Comparison of ENCODE assay signal across 18 cellular contexts in the genomic region with DNA sequence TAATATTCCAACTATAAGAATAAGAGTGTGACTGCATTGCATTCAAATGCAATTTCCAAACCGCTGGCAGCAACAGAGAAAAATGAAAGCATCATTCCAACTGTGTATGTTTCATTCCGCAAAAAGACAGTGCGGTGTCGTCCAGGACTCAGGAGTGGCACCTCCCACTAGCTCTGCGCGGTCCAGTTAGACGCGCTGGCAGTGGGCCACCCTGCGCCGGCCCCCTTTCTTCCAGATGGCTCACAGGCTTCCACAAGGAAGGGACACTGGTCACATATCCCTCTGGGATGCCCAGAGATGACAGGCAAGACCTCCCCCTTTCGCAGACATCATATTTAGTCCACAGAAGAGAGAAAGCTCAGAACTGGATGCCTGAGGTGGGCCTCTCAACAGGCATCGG. TPM values are rescaled to one million over a fixed set of nuclear protein-coding genes. Genes with fewer than 3 reads are reported as not detected.
A peak's percentile ranks its signal among the peaks of the same experiment; 100 is the strongest.
DNase-seq lines count a peak whose midpoint lies in the region; ATAC-seq and TF ChIP-seq lines count a peak whose summit lies in the region.
"Had no signal": no experiment of that assay in that cellular context is flagged by ENCODE, and none has a peak within 500 bp of the region (broad histone marks: within the 10 kb centered on the region; RNA-seq: fewer than 3 reads in every experiment).

No MANE protein-coding gene starts in this region.

- no peaks in the 10 kb centered on the region for H3K27me3 Mint-ChIP-seq in type B pancreatic cell
- H3K27me3 Mint-ChIP-seq in activated CD8-positive, alpha-beta memory T cell treated with anti-CD3 and anti-CD28 coated beads, Interleukin-2, amount 10 ng/mL, durations not matched to agents 7 days and 5 days = no peaks in the 10 kb centered on the region
- H3K27me3 Mint-ChIP-seq: B cell had no signal

- H3K9me3 Mint-ChIP-seq in type B pancreatic cell = no peaks in the 10 kb centered on the region
- no peaks in the 10 kb centered on the region for H3K9me3 Mint-ChIP-seq in activated CD8-positive, alpha-beta memory T cell treated with anti-CD3 and anti-CD28 coated beads, Interleukin-2, amount 10 ng/mL, durations not matched to agents 7 days and 5 days (ENCODE audit: low read depth)
- H3K9me3 Mint-ChIP-seq in activated naive CD4-positive, alpha-beta T cell treated with anti-CD3 and anti-CD28 coated beads, Interleukin-2, amount 50 U/mL, for 72 hours = no peaks in the 10 kb centered on the region
- H3K9me3 Mint-ChIP-seq: CD14-positive monocyte; CD8-positive, alpha-beta T cell; GM23338 had no signal

- TF ChIP-seq CTCF in heart right ventricle (IDR thresholded peaks at IDR 0.05) = no peak
- TF ChIP-seq CTCF in mucosa of descending colon (IDR thresholded peaks at IDR 0.05) = no peak
- no peak for TF ChIP-seq CTCF in type B pancreatic cell (conservative IDR thresholded peaks at IDR 0.05)

- no peak overlapping the region for H3K27ac Mint-ChIP-seq in type B pancreatic cell
- H3K27ac Mint-ChIP-seq in activated CD8-positive, alpha-beta memory T cell treated with anti-CD3 and anti-CD28 coated beads, Interleukin-2, amount 10 ng/mL, durations not matched to agents 7 days and 5 days = no peak overlapping the region
- H3K27ac Mint-ChIP-seq in activated naive CD4-positive, alpha-beta T cell treated with anti-CD3 and anti-CD28 coated beads, Interleukin-2, amount 50 U/mL, for 72 hours = no peak overlapping the region
- H3K27ac Mint-ChIP-seq: B cell; CD14-positive monocyte; CD8-positive, alpha-beta T cell; GM23338 had no signal

- CTCF ChIA-PET in activated CD8-positive, alpha-beta memory T cell treated with anti-CD3 and anti-CD28 coated beads, Interleukin-2, amount 10 ng/mL, durations not matched to agents 7 days and 5 days (lab: Charles Lee) = interaction anchor here (1.2 kb wide), 1 partner anchor 19 kb away, joined by 4 read pairs; no protein-coding TSS in a partner anchor

- H3K4me1 Mint-ChIP-seq in type B pancreatic cell (ENCODE audit: unreplicated experiment) = no peaks in the 10 kb centered on the region
- H3K4me1 Mint-ChIP-seq in activated CD8-positive, alpha-beta memory T cell treated with anti-CD3 and anti-CD28 coated beads, Interleukin-2, amount 10 ng/mL, durations not matched to agents 7 days and 5 days = no peaks in the 10 kb centered on the region
- H3K4me1 Mint-ChIP-seq: B cell, CD14-positive monocyte had no signal

- no peak overlapping the region for H3K4me3 ChIP-seq in heart right ventricle
- H3K4me3 ChIP-seq in SJCRH30 = no peak overlapping the region
- H3K4me3 ChIP-seq in mucosa of descending colon = no peak overlapping the region
- H3K4me3 ChIP-seq: GM23338 had no signal

- no peaks in the 10 kb centered on the region for H3K36me3 Mint-ChIP-seq in type B pancreatic cell
- H3K36me3 Mint-ChIP-seq in activated CD8-positive, alpha-beta memory T cell treated with anti-CD3 and anti-CD28 coated beads, Interleukin-2, amount 10 ng/mL, durations not matched to agents 7 days and 5 days = peaks cover 14% of the 10 kb centered on the region
- H3K36me3 Mint-ChIP-seq in activated naive CD4-positive, alpha-beta T cell treated with anti-CD3 and anti-CD28 coated beads, Interleukin-2, amount 50 U/mL, for 72 hours = peaks cover 0 to 8% of the 10 kb centered on the region in 2 donors

- H3K4me1 ChIP-seq in heart right ventricle = no peaks in the 10 kb centered on the region
- peaks cover 17% of the 10 kb centered on the region for H3K4me1 ChIP-seq in SJCRH30
- H3K4me1 ChIP-seq in mucosa of descending colon (ENCODE audit: low read depth) = no peaks in the 10 kb centered on the region

- H3K9me3 ChIP-seq in heart right ventricle (no peaks in the 10 kb centered on the region), SJCRH30 (replicated peaks) (no peaks in the 10 kb centered on the region), mucosa of descending colon (no peaks in the 10 kb centered on the region)

- 92 to 94% methylated on average over 12 of the region's 12 CpGs for WGBS in heart right ventricle, 2 donors

- DNase-seq in cardiac septum (ENCODE audit: low spot score) (peak; percentile 36), heart right ventricle (no peak), SJCRH30 (no peak), mucosa of descending colon (peak in 2 of 3 donors; percentile 7 to 22), type B pancreatic cell (ENCODE audit: extremely low spot score, unreplicated experiment) (no peak)
- no peak for DNase-seq in activated CD8-positive, alpha-beta memory T cell treated with anti-CD3 and anti-CD28 coated beads, Interleukin-2, amount 10 ng/mL, durations not matched to agents 7 days and 5 days
- no peak for DNase-seq in activated naive CD4-positive, alpha-beta T cell treated with anti-CD3 and anti-CD28 coated beads, Interleukin-2, amount 50 U/mL, for 72 hours (ENCODE audit: low spot score in 2 of 2)
- DNase-seq: ACHN; CD8-positive, alpha-beta T cell; COR-L47; DMS153; DMS79 treated with DMSO at 0.1 percent for 48 hours; EL; H7; IMR-90 had no signal

- H3K27ac ChIP-seq in heart right ventricle (no peak overlapping the region), SJCRH30 (peak overlapping the region; percentile 31)

- no peaks in the 10 kb centered on the region for H3K27me3 ChIP-seq in heart right ventricle
- H3K27me3 ChIP-seq in SJCRH30 = no peaks in the 10 kb centered on the region

- H3K4me3 Mint-ChIP-seq in type B pancreatic cell = no peak overlapping the region
- H3K4me3 Mint-ChIP-seq in activated CD8-positive, alpha-beta memory T cell treated with anti-CD3 and anti-CD28 coated beads, Interleukin-2, amount 10 ng/mL, durations not matched to agents 7 days and 5 days = no peak overlapping the region
- H3K4me3 Mint-ChIP-seq: B cell; CD14-positive monocyte; CD8-positive, alpha-beta T cell; GM23338 had no signal

- H3K36me3 ChIP-seq in heart right ventricle (peaks cover 0 to 94% (median 44%) of the 10 kb centered on the region in 9 donors), SJCRH30 (peaks cover 29% of the 10 kb centered on the region), mucosa of descending colon (ENCODE audit: low read depth) (peaks cover 5% of the 10 kb centered on the region)

- ATAC-seq in heart right ventricle (no peak), mucosa of descending colon (no peak)
- ATAC-seq in activated CD8-positive, alpha-beta memory T cell treated with anti-CD3 and anti-CD28 coated beads, Interleukin-2, amount 10 ng/mL, durations not matched to agents 7 days and 5 days = no peak
- ATAC-seq in activated naive CD4-positive, alpha-beta T cell treated with anti-CD3 and anti-CD28 coated beads, Interleukin-2, amount 50 U/mL, for 72 hours = no peak
- ATAC-seq: CD8-positive, alpha-beta T cell; GM23338 had no signal

- intact Hi-C loops in cardiac septum (cut with DNase I) = no loop called here
- intact Hi-C loops in heart right ventricle (cut with DNase I) = no loop called here
- intact Hi-C loops in mucosa of descending colon (cut with DNase I, micrococcal nuclease) = no loop called here

RNA-seq across cellular contexts. Expression of gene WRAP73, which starts 11.9 kb away (rescaled TPM):
- total RNA-seq in cardiac septum (14.3 TPM), heart right ventricle (10 to 100 TPM in 5 of 10 donors, 1 to 10 TPM in 5; 7.5 to 12.9 (median 10.1) TPM), mucosa of descending colon (10 to 100 TPM; 19.2 to 26.3 (median 21.0) TPM), type B pancreatic cell (ENCODE audit: low replicate concordance) (22.5 and 26.7 TPM in 2 replicates)
- polyA plus RNA-seq in heart right ventricle = 10 to 100 TPM; 12.3 to 16.5 TPM
- total RNA-seq in SJCRH30 (2014; rRNA removed; shearing (Covaris generic)) = 41.6 and 47.9 TPM in 2 replicates
- 10 to 100 TPM; 38.1 to 43.8 TPM for total RNA-seq in activated CD8-positive, alpha-beta memory T cell treated with anti-CD3 and anti-CD28 coated beads, Interleukin-2, amount 10 ng/mL, durations not matched to agents 7 days and 5 days
- total RNA-seq in activated naive CD4-positive, alpha-beta T cell treated with anti-CD3 and anti-CD28 coated beads, Interleukin-2, amount 50 U/mL, for 72 hours = 10 to 100 TPM; 26.5 to 38.6 TPM

RNA-seq across cellular contexts. Expression of gene TPRG1L, which starts 13.2 kb away (rescaled TPM):
- total RNA-seq in cardiac septum = 44.3 TPM
- 10 to 100 TPM; 42.6 to 60.7 (median 51.3) TPM for total RNA-seq in heart right ventricle
- polyA plus RNA-seq in heart right ventricle = 10 to 100 TPM; 15.1 to 34.8 TPM
- total RNA-seq in SJCRH30 (2014; rRNA removed; shearing (Covaris generic)) = 20.0 and 21.1 TPM in 2 replicates
- total RNA-seq in mucosa of descending colon = 10 to 100 TPM; 70.4 to 96.0 (median 76.1) TPM
- 26.6 and 56.6 TPM in 2 replicates for total RNA-seq in type B pancreatic cell (ENCODE audit: low replicate concordance)
- 10 to 100 TPM in 1 of 2 experiments, 1 to 10 TPM in 1; 8.6 to 13.2 TPM for total RNA-seq in activated CD8-positive, alpha-beta memory T cell treated with anti-CD3 and anti-CD28 coated beads, Interleukin-2, amount 10 ng/mL, durations not matched to agents 7 days and 5 days
- total RNA-seq in activated naive CD4-positive, alpha-beta T cell treated with anti-CD3 and anti-CD28 coated beads, Interleukin-2, amount 50 U/mL, for 72 hours = 1 to 10 TPM; 6.0 to 10.0 TPM

RNA-seq across cellular contexts. Expression of gene TP73, which starts 14.3 kb away (rescaled TPM):
- 0.30 TPM for total RNA-seq in cardiac septum
- under 1 TPM in 4 of 10 donors, not detected in 6; 0.15 to 0.58 (median 0.22) TPM for total RNA-seq in heart right ventricle
- under 1 TPM in 1 of 2 donors, not detected in 1; 0.03 TPM for polyA plus RNA-seq in heart right ventricle
- total RNA-seq in SJCRH30 (2014; rRNA removed; shearing (Covaris generic)) = 13.1 and 14.9 TPM in 2 replicates
- under 1 TPM; 0.12 to 0.63 (median 0.51) TPM for total RNA-seq in mucosa of descending colon
- total RNA-seq in type B pancreatic cell (ENCODE audit: low replicate concordance) = 1.6 TPM in 2 replicates
- total RNA-seq in activated CD8-positive, alpha-beta memory T cell treated with anti-CD3 and anti-CD28 coated beads, Interleukin-2, amount 10 ng/mL, durations not matched to agents 7 days and 5 days = 10 to 100 TPM in 1 of 2 experiments, 1 to 10 TPM in 1; 2.1 to 15.2 TPM
- under 1 TPM; 0.30 to 0.39 TPM for total RNA-seq in activated naive CD4-positive, alpha-beta T cell treated with anti-CD3 and anti-CD28 coated beads, Interleukin-2, amount 50 U/mL, for 72 hours
- total RNA-seq: CD8-positive, alpha-beta T cell; IMR-90 had no signal
- polyA plus RNA-seq: IMR-90 had no signal

RNA-seq across cellular contexts. Expression of gene MEGF6, which starts 26.7 kb away (rescaled TPM):
- 9.3 TPM for total RNA-seq in cardiac septum
- 10 to 100 TPM in 1 of 10 donors, 1 to 10 TPM in 9; 1.8 to 14.1 (median 7.1) TPM for total RNA-seq in heart right ventricle
- 1 to 10 TPM; 2.9 to 7.6 TPM for polyA plus RNA-seq in heart right ventricle
- 0.08 TPM in 1 of 2 replicates, not detected in the other for total RNA-seq in SJCRH30 (2014; rRNA removed; shearing (Covaris generic))
- total RNA-seq in mucosa of descending colon = 10 to 100 TPM in 1 of 3 donors, 1 to 10 TPM in 2; 6.2 to 12.2 (median 8.5) TPM
- total RNA-seq in type B pancreatic cell (ENCODE audit: low replicate concordance) = 26.7 and 61.7 TPM in 2 replicates
- total RNA-seq in activated CD8-positive, alpha-beta memory T cell treated with anti-CD3 and anti-CD28 coated beads, Interleukin-2, amount 10 ng/mL, durations not matched to agents 7 days and 5 days = 10 to 100 TPM in 1 of 2 experiments, 1 to 10 TPM in 1; 2.1 to 11.2 TPM
- 1 to 10 TPM; 4.6 to 7.6 TPM for total RNA-seq in activated naive CD4-positive, alpha-beta T cell treated with anti-CD3 and anti-CD28 coated beads, Interleukin-2, amount 50 U/mL, for 72 hours

Comparison
In these comparisons a context has a peak if more than half of its experiments do, and no peak if none do; other contexts are left out.
1. DNase-seq: peak in cardiac septum (single experiment) and mucosa of descending colon (2 of 3); none in heart right ventricle (0 of 2), SJCRH30 (0 of 2), type B pancreatic cell (single experiment), activated CD8-positive, alpha-beta memory T cell treated with anti-CD3 and anti-CD28 coated beads, Interleukin-2, amount 10 ng/mL, durations not matched to agents 7 days and 5 days (single experiment) and activated naive CD4-positive, alpha-beta T cell treated with anti-CD3 and anti-CD28 coated beads, Interleukin-2, amount 50 U/mL, for 72 hours (0 of 2).